In genomic region chr9:120869360-120869687, GRCh38 we compare ENCODE assay signal across 3 cellular contexts.
TF ChIP-seq lines count a peak whose summit lies in the region.

No MANE protein-coding gene starts in this region.

TF ChIP-seq in HCT116, 20 proteins besides CTCF, POLR2A, EP300 and RAD21 (continued from another document):
- TF ChIP-seq FOSL1 (IDR thresholded peaks at IDR 0.05; ENCODE audit: low read depth) = no peak
- TF ChIP-seq ZNF274 (IDR thresholded peaks at IDR 0.05; ENCODE audit: low read depth, low read length) = no peak
- no peak for TF ChIP-seq EZH2phosphoT487 (IDR thresholded peaks at IDR 0.05; ENCODE audit: borderline replicate concordance)
- no peak for TF ChIP-seq CBX3 (IDR thresholded peaks at IDR 0.05; ENCODE audit: low read depth)
- no peak for TF ChIP-seq ATF3 (IDR thresholded peaks at IDR 0.05)
- TF ChIP-seq ELF1 (IDR thresholded peaks at IDR 0.05; ENCODE audit: borderline replicate concordance, low read depth) = no peak
- TF ChIP-seq JUND (IDR thresholded peaks at IDR 0.05) = no peak
- no peak for TF ChIP-seq REST (IDR thresholded peaks at IDR 0.05; ENCODE audit: low read depth)
- TF ChIP-seq POLR2AphosphoS5 (IDR thresholded peaks at IDR 0.05; ENCODE audit: low read depth, low read length) = no peak

TF ChIP-seq in SK-N-SH treated with all-trans-retinoic acid at 6 μM for 48 hours, 23 proteins besides CTCF, POLR2A, EP300 and RAD21 (continued from another document):
- TF ChIP-seq PATZ1 (CRISPR knock-in tag; IDR thresholded peaks at IDR 0.05; ENCODE audit: borderline replicate concordance) = no peak
- TF ChIP-seq ISL1 (CRISPR knock-in tag; IDR thresholded peaks at IDR 0.05) = no peak
- TF ChIP-seq TOX (CRISPR knock-in tag; IDR thresholded peaks at IDR 0.05; ENCODE audit: borderline replicate concordance) = no peak
- no peak for TF ChIP-seq PPARA (CRISPR knock-in tag; IDR thresholded peaks at IDR 0.05; ENCODE audit: borderline replicate concordance)
- no peak for TF ChIP-seq POU6F1 (CRISPR knock-in tag; IDR thresholded peaks at IDR 0.05; ENCODE audit: borderline replicate concordance, low read depth)
- TF ChIP-seq TCF4 (CRISPR knock-in tag; IDR thresholded peaks at IDR 0.05; ENCODE audit: borderline replicate concordance) = no peak

TF ChIP-seq in SK-N-SH, 30 proteins besides CTCF, POLR2A, EP300 and RAD21 (continued from another document):
- TF ChIP-seq REST (IDR thresholded peaks at IDR 0.05; ENCODE audit: low read depth, low read length) (no peak), MXI1 (IDR thresholded peaks at IDR 0.05; ENCODE audit: low read depth, low read length) (no peak), SIN3A (IDR thresholded peaks at IDR 0.05; ENCODE audit: borderline replicate concordance, low read depth, low read length) (no peak), EZH2phosphoT487 (IDR thresholded peaks at IDR 0.05; ENCODE audit: borderline replicate concordance, low read depth) (no peak), FOXJ3 (CRISPR knock-in tag; IDR thresholded peaks at IDR 0.05) (no peak), NRF1 (IDR thresholded peaks at IDR 0.05; ENCODE audit: low read depth, low read length) (no peak), RXRA (IDR thresholded peaks at IDR 0.05; ENCODE audit: borderline replicate concordance, low read depth) (no peak), TCF12 (IDR thresholded peaks at IDR 0.05) (no peak), GATA2 (CRISPR knock-in tag; IDR thresholded peaks at IDR 0.05) (no peak)
